ENCODE assay signal across 12 cellular contexts in the genomic region with DNA sequence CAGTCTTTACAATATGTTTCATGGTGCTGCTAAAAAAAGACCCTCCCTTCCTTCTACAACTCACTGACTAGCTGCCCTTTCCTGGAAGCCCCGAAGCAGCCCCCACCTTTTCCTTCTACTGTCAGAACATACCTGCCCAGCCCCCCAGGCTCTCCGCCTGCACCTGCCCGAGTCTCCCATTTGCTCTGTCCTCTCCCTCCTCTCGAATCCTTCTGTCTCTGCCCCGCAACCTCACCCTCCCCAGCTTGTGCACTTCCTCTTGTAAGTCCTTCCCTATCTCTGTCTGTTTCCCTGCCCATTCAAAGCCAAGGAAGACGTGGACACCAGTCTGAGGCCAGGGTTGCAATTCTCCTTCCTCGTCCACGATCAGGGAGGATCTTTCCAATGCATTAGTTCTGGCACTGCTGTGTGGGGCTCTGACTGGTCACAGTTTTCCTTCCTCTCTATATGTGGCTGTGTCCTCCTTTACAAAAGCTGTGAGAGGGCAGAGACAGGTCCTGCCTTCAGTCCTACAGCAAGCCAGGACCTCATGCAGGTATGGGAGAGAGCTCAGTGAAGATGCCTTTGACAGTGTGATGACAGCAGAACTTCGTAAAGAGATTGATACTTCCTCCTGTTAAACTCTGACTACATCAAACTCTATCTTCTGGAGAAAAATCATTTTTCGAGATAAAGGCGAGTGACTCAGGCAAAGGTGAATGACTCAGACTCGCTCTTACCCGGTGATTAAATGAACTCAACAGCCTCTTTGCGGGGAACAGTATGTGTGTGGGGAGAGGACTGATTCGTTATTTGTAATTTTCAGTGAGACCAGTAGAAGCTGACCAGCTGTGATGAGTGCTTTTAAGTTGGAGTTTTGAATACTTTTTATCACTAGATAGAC. TPM values are rescaled to one million over a fixed set of nuclear protein-coding genes. Genes with fewer than 3 reads are reported as not detected.
DNase-seq lines count a peak whose midpoint lies in the region; ATAC-seq, FAIRE-seq and TF ChIP-seq lines count a peak whose summit lies in the region.
"Had no signal": no experiment of that assay in that cellular context is flagged by ENCODE, and none has a peak within 500 bp of the region (broad histone marks: within the 10 kb centered on the region; RNA-seq: fewer than 3 reads in every experiment).

No MANE protein-coding gene starts in this region.

- no peak for ATAC-seq in effector memory CD8-positive, alpha-beta T cell (replicated peaks)

- H4K20me1 ChIP-seq in osteoblast (ENCODE audit: insufficient read depth, low read length), result no peaks in the 10 kb centered on the region

- peak overlapping the region; percentile 86 for H3K27ac Mint-ChIP-seq in activated CD4-positive, alpha-beta T cell treated with anti-CD3 and anti-CD28 coated beads, Interleukin-2, amount 10 ng/mL, durations not matched to agents 24 days and 14 days
- H3K27ac Mint-ChIP-seq in immature natural killer cell, result no peak overlapping the region
- no peak overlapping the region for H3K27ac Mint-ChIP-seq in effector memory CD8-positive, alpha-beta T cell

- H3K4me1 ChIP-seq in osteoblast (ENCODE audit: insufficient read depth, low read length), result peaks cover 19% of the 10 kb centered on the region
- H3K4me1 ChIP-seq: vagina had no signal

- no peaks in the 10 kb centered on the region for H3K27me3 ChIP-seq in bronchial epithelial cell (ENCODE audit: control insufficient read depth, insufficient read depth, low read length)
- H3K27me3 ChIP-seq in osteoblast (ENCODE audit: insufficient read depth, low read length), result peaks cover 18% of the 10 kb centered on the region
- H3K27me3 ChIP-seq: vagina had no signal

- no peaks in the 10 kb centered on the region for H3K9me3 Mint-ChIP-seq in activated CD4-positive, alpha-beta T cell treated with anti-CD3 and anti-CD28 coated beads, Interleukin-2, amount 10 ng/mL, durations not matched to agents 24 days and 14 days
- H3K9me3 Mint-ChIP-seq in immature natural killer cell, result no peaks in the 10 kb centered on the region
- H3K9me3 Mint-ChIP-seq in effector memory CD8-positive, alpha-beta T cell, result no peaks in the 10 kb centered on the region
- H3K9me3 Mint-ChIP-seq: activated naive CD4-positive, alpha-beta T cell treated with anti-CD3 and anti-CD28 coated beads, Interleukin-2, amount 50 U/mL, for 24 hours had no signal

- no peaks in the 10 kb centered on the region for H3K9me3 ChIP-seq in osteoblast (ENCODE audit: low read depth, low read length)
- H3K9me3 ChIP-seq: heart right ventricle, spleen, vagina had no signal

- H3K36me3 ChIP-seq in bronchial epithelial cell (ENCODE audit: control insufficient read depth, insufficient read depth, low read length), result no peaks in the 10 kb centered on the region
- H3K36me3 ChIP-seq in osteoblast (ENCODE audit: insufficient read depth, low read length), result no peaks in the 10 kb centered on the region
- H3K36me3 ChIP-seq: heart right ventricle, spleen, vagina had no signal

- intact Hi-C loops in activated CD4-positive, alpha-beta T cell treated with anti-CD3 and anti-CD28 coated beads, Interleukin-2, amount 10 ng/mL, durations not matched to agents 24 days and 14 days (cut with micrococcal nuclease), result loop anchor here (1.0 to 2.0 kb wide), 3 partner anchors 10 to 29 kb away; partner anchors contain the start of gene TNFRSF11A

- peak; percentile 23 for FAIRE-seq in bronchial epithelial cell (lab: Jason Lieb, UNC)

- peak overlapping the region; percentile 59 for H3K4me3 Mint-ChIP-seq in activated CD4-positive, alpha-beta T cell treated with anti-CD3 and anti-CD28 coated beads, Interleukin-2, amount 10 ng/mL, durations not matched to agents 24 days and 14 days
- no peak overlapping the region for H3K4me3 Mint-ChIP-seq in immature natural killer cell
- H3K4me3 Mint-ChIP-seq in effector memory CD8-positive, alpha-beta T cell, result no peak overlapping the region
- H3K4me3 Mint-ChIP-seq: activated naive CD4-positive, alpha-beta T cell treated with anti-CD3 and anti-CD28 coated beads, Interleukin-2, amount 50 U/mL, for 24 hours had no signal

- no peaks in the 10 kb centered on the region for H3K27me3 Mint-ChIP-seq in activated CD4-positive, alpha-beta T cell treated with anti-CD3 and anti-CD28 coated beads, Interleukin-2, amount 10 ng/mL, durations not matched to agents 24 days and 14 days
- H3K27me3 Mint-ChIP-seq in immature natural killer cell (ENCODE audit: low read depth in 3 of 3), result peaks cover 2 to 5% (median 2%) of the 10 kb centered on the region in 3 donors
- peaks cover 42 to 71% of the 10 kb centered on the region in 2 donors for H3K27me3 Mint-ChIP-seq in effector memory CD8-positive, alpha-beta T cell

- no peak overlapping the region for H2AFZ ChIP-seq in osteoblast (ENCODE audit: low read length)

- peaks cover 6% of the 10 kb centered on the region for H3K36me3 Mint-ChIP-seq in activated CD4-positive, alpha-beta T cell treated with anti-CD3 and anti-CD28 coated beads, Interleukin-2, amount 10 ng/mL, durations not matched to agents 24 days and 14 days (ENCODE audit: low read depth)
- peaks cover 0 to 8% (median 0%) of the 10 kb centered on the region in 3 donors for H3K36me3 Mint-ChIP-seq in immature natural killer cell
- H3K36me3 Mint-ChIP-seq in effector memory CD8-positive, alpha-beta T cell (ENCODE audit: insufficient read depth), result no peaks in the 10 kb centered on the region
- H3K36me3 Mint-ChIP-seq: activated naive CD4-positive, alpha-beta T cell treated with anti-CD3 and anti-CD28 coated beads, Interleukin-2, amount 50 U/mL, for 24 hours had no signal

- H3K4me3 ChIP-seq in bronchial epithelial cell (ENCODE audit: low read depth, low read length) (no peak overlapping the region), osteoblast (ENCODE audit: insufficient read depth, low read length) (no peak overlapping the region)
- H3K4me3 ChIP-seq: heart right ventricle, spleen, vagina had no signal

- H3K27ac ChIP-seq in osteoblast (ENCODE audit: low read depth, low read length), result no peak overlapping the region
- H3K27ac ChIP-seq: heart right ventricle, spleen, vagina had no signal

- peak; percentile 65 for DNase-seq in activated CD4-positive, alpha-beta T cell treated with anti-CD3 and anti-CD28 coated beads, Interleukin-2, amount 10 ng/mL, durations not matched to agents 24 days and 14 days
- DNase-seq in activated CD4-positive, alpha-beta T cell treated with anti-CD3 and anti-CD28 coated beads for 1 hour, result no peak
- DNase-seq in NCI-H226 (peak; percentile 75), bronchial epithelial cell (ENCODE audit: low read depth) (peak; percentile 86), osteoblast (ENCODE audit: insufficient read length, low spot score, missing footprints) (no peak), immature natural killer cell (no peak), NCI-H1092 treated with DMSO at 0.1 percent for 48 hours (lab: John Stamatoyannopoulos, UW) (no peak)
- DNase-seq in effector memory CD8-positive, alpha-beta T cell, result no peak
- DNase-seq: heart right ventricle, spleen had no signal

- TF ChIP-seq CTCF in bronchial epithelial cell (IDR thresholded peaks at IDR 0.05; ENCODE audit: insufficient read depth, low read length, severe bottlenecking) (no peak), osteoblast (IDR thresholded peaks at IDR 0.05; ENCODE audit: extremely low read depth, low read depth, low read length) (no peak)

- peak overlapping the region; percentile 66 for H3K4me2 ChIP-seq in osteoblast (ENCODE audit: insufficient read depth, low read length)

- no peaks in the 10 kb centered on the region for H3K79me2 ChIP-seq in osteoblast (ENCODE audit: insufficient read depth, low read length)

- H3K4me1 Mint-ChIP-seq in activated CD4-positive, alpha-beta T cell treated with anti-CD3 and anti-CD28 coated beads, Interleukin-2, amount 10 ng/mL, durations not matched to agents 24 days and 14 days, result peaks cover 27% of the 10 kb centered on the region
- H3K4me1 Mint-ChIP-seq in immature natural killer cell, result peaks cover 0 to 9% of the 10 kb centered on the region in 2 donors
- H3K4me1 Mint-ChIP-seq in effector memory CD8-positive, alpha-beta T cell (ENCODE audit: low read depth in 2 of 2), result peaks cover 0 to 5% of the 10 kb centered on the region in 2 donors

RNA-seq across cellular contexts. Expression of gene TNFRSF11A, which starts 14.2 kb away (rescaled TPM):
- total RNA-seq in activated CD4-positive, alpha-beta T cell treated with anti-CD3 and anti-CD28 coated beads, Interleukin-2, amount 10 ng/mL, durations not matched to agents 24 days and 14 days, result 14.0 and 16.4 TPM in 2 replicates
- total RNA-seq in bronchial epithelial cell, result under 0.01 and 1.2 TPM in 2 replicates
- under 0.01 TPM in 2 replicates for total RNA-seq in osteoblast
- polyA plus RNA-seq in immature natural killer cell, result 10 to 100 TPM; 13.5 to 23.3 (median 16.8) TPM

Comparison
In these comparisons a context has a peak if more than half of its experiments do, and no peak if none do; other contexts are left out.
1. DNase-seq: peak in activated CD4-positive, alpha-beta T cell treated with anti-CD3 and anti-CD28 coated beads, Interleukin-2, amount 10 ng/mL, durations not matched to agents 24 days and 14 days (single experiment), NCI-H226 (single experiment) and bronchial epithelial cell (single experiment); none in activated CD4-positive, alpha-beta T cell treated with anti-CD3 and anti-CD28 coated beads for 1 hour (single experiment), osteoblast (single experiment), immature natural killer cell (0 of 3), NCI-H1092 treated with DMSO at 0.1 percent for 48 hours (single experiment) and effector memory CD8-positive, alpha-beta T cell (0 of 3).